ENCODE assay signal across 15 cellular contexts in genomic region chr10:124171561-124171960, GRCh38.
DNase-seq lines count a peak whose midpoint lies in the region; ATAC-seq and TF ChIP-seq lines count a peak whose summit lies in the region.
"Had no signal": no experiment of that assay in that cellular context is flagged by ENCODE, and none has a peak within 500 bp of the region (broad histone marks: within the 10 kb centered on the region; RNA-seq: fewer than 3 reads in every experiment).

No MANE protein-coding gene starts in this region.

- peak overlapping the region; percentile 72 to 84 (median 80) for H3K27ac Mint-ChIP-seq in nephron
- H3K27ac Mint-ChIP-seq in T-helper 17 cell: no peak overlapping the region
- H3K27ac Mint-ChIP-seq: CD8-positive, alpha-beta T cell; HFFc6; IgD-negative memory B cell had no signal

- WGBS in heart left ventricle, 4 donors: 90 to 100% (median 95%) methylated on average over 1 to 2 of the region's 2 CpGs

- no peak for ATAC-seq in Right ventricle myocardium inferior
- no peak for ATAC-seq in heart left ventricle
- no peak for ATAC-seq in T-helper 17 cell
- ATAC-seq: CD8-positive, alpha-beta T cell; HCT116 had no signal

- H3K9me3 ChIP-seq in heart left ventricle (no peaks in the 10 kb centered on the region), colonic mucosa (no peaks in the 10 kb centered on the region), T-helper 17 cell (ENCODE audit: control insufficient read depth, low read length, poor library complexity, severe bottlenecking) (no peaks in the 10 kb centered on the region)
- H3K9me3 ChIP-seq: Caco-2 had no signal

- H3K36me3 ChIP-seq in heart left ventricle (no peaks in the 10 kb centered on the region), colonic mucosa (no peaks in the 10 kb centered on the region)
- H3K36me3 ChIP-seq: BLaER1 had no signal

- H3K36me3 Mint-ChIP-seq in nephron (ENCODE audit: low read depth) (no peaks in the 10 kb centered on the region), T-helper 17 cell (ENCODE audit: low read depth) (peaks cover 6% of the 10 kb centered on the region)
- H3K36me3 Mint-ChIP-seq: CD8-positive, alpha-beta T cell; IgD-negative memory B cell had no signal

- DNase-seq in Right ventricle myocardium inferior (ENCODE audit: missing footprints) (peak; percentile 2), heart left ventricle (no peak), colonic mucosa (peak; percentile 11), ureter (ENCODE audit: low spot score) (peak; percentile 3), T-helper 17 cell (no peak), COLO668 (lab: John Stamatoyannopoulos, UW; ENCODE audit: unreplicated experiment) (no peak)
- DNase-seq: 8988T, Caco-2, GOT3, HFFc6 had no signal

- no peaks in the 10 kb centered on the region for H3K9me3 Mint-ChIP-seq in nephron
- H3K9me3 Mint-ChIP-seq: CD8-positive, alpha-beta T cell; IgD-negative memory B cell had no signal

- no peaks in the 10 kb centered on the region for H3K27me3 ChIP-seq in heart left ventricle
- no peaks in the 10 kb centered on the region for H3K27me3 ChIP-seq in colonic mucosa
- H3K27me3 ChIP-seq: BLaER1 had no signal

- H3K4me3 Mint-ChIP-seq in nephron (no peak overlapping the region), T-helper 17 cell (no peak overlapping the region)
- H3K4me3 Mint-ChIP-seq: CD8-positive, alpha-beta T cell; HFFc6; IgD-negative memory B cell had no signal

- H3K27ac ChIP-seq in heart left ventricle: no peak overlapping the region
- no peak overlapping the region for H3K27ac ChIP-seq in colonic mucosa
- H3K27ac ChIP-seq: BLaER1 had no signal

- TF ChIP-seq POLR2A in heart left ventricle (IDR thresholded peaks at IDR 0.05): no peak

- H3K4me1 Mint-ChIP-seq in nephron: peaks cover 21% of the 10 kb centered on the region
- H3K4me1 Mint-ChIP-seq in T-helper 17 cell: peaks cover 3% of the 10 kb centered on the region

- no peak overlapping the region for H3K9ac ChIP-seq in colonic mucosa (ENCODE audit: low read depth in 2 of 2, low read length in 2 of 2)
- H3K9ac ChIP-seq: BLaER1 had no signal

- peaks cover 0 to 2% (median 0%) of the 10 kb centered on the region in 12 donors for H3K4me1 ChIP-seq in heart left ventricle
- H3K4me1 ChIP-seq in colonic mucosa: no peaks in the 10 kb centered on the region
- H3K4me1 ChIP-seq: Caco-2 had no signal

- TF ChIP-seq CTCF in heart left ventricle (IDR thresholded peaks at IDR 0.05) (no peak), colonic mucosa (IDR thresholded peaks at IDR 0.05) (no peak), nephron (IDR thresholded peaks at IDR 0.05; ENCODE audit: unreplicated experiment in 3 of 3) (no peak)

- peaks cover 32% of the 10 kb centered on the region for H3K27me3 Mint-ChIP-seq in nephron (ENCODE audit: low read depth)
- H3K27me3 Mint-ChIP-seq in T-helper 17 cell: peaks cover 15% of the 10 kb centered on the region

- H3K4me3 ChIP-seq in heart left ventricle: no peak overlapping the region
- no peak overlapping the region for H3K4me3 ChIP-seq in colonic mucosa
- H3K4me3 ChIP-seq: BLaER1 had no signal

- intact Hi-C loops in Right ventricle myocardium inferior (cut with DNase I) (no loop called here), heart left ventricle (cut with DNase I) (no loop called here), colonic mucosa (cut with DNase I) (no loop called here)

Comparison
In these comparisons a context has a peak if more than half of its experiments do, and no peak if none do; other contexts are left out.
1. DNase-seq: peak in Right ventricle myocardium inferior (single experiment), colonic mucosa (single experiment) and ureter (single experiment); none in heart left ventricle (0 of 5), T-helper 17 cell (0 of 3) and COLO668 (single experiment).